21 cellular contexts compared by ENCODE assay signal in genomic region chr5:74567351-74567870, GRCh38.
DNase-seq lines count a peak whose midpoint lies in the region; ATAC-seq, FAIRE-seq and TF ChIP-seq lines count a peak whose summit lies in the region.
"Had no signal": no experiment of that assay in that cellular context is flagged by ENCODE, and none has a peak within 500 bp of the region (broad histone marks: within the 10 kb centered on the region; RNA-seq: fewer than 3 reads in every experiment).

No MANE protein-coding gene starts in this region.

- TF ChIP-seq CTCF in keratinocyte (optimal IDR thresholded peaks at IDR 0.05 in 1 of 3, IDR thresholded peaks at IDR 0.05 in 1 of 3, conservative IDR thresholded peaks at IDR 0.05 in 1 of 3; ENCODE audit: extremely low read depth in 1 of 3, insufficient read depth in 2 of 3, low read length in 3 of 3) (no peak), pancreas (IDR thresholded peaks at IDR 0.05) (no peak)

- H3K9ac ChIP-seq in keratinocyte (ENCODE audit: control insufficient read depth, extremely low read depth, insufficient read depth, low read length), result no peak overlapping the region

- no peaks in the 10 kb centered on the region for H3K79me2 ChIP-seq in keratinocyte (ENCODE audit: control insufficient read depth, insufficient read depth, low read length)

- H3K4me3 ChIP-seq in keratinocyte (ENCODE audit: control insufficient read depth in 2 of 3, extremely low read depth in 1 of 3, insufficient read depth in 2 of 3, low read depth in 1 of 3, low read length in 3 of 3), result no peak overlapping the region
- no peak overlapping the region for H3K4me3 ChIP-seq in pancreas
- H3K4me3 ChIP-seq: K562, thoracic aorta had no signal

- peak in 3 of 4 donors; percentile 56 to 60 (median 56) for ATAC-seq in pancreas
- no peak for ATAC-seq in GM21447 (IDR thresholded peaks at IDR 0.05; ENCODE audit: unreplicated experiment)
- ATAC-seq in GM18505 (IDR thresholded peaks at IDR 0.05; ENCODE audit: unreplicated experiment), result no peak
- ATAC-seq in GM18867 (IDR thresholded peaks at IDR 0.05; ENCODE audit: unreplicated experiment), result no peak
- ATAC-seq: activated naive CD4-positive, alpha-beta T cell treated with anti-CD3 and anti-CD28 coated beads, Interleukin-2, amount 50 U/mL, for 72 hours; activated T-helper 17 cell treated with anti-CD3 and anti-CD28 coated beads, Interleukin-2, amount 50 U/mL, for 72 hours; K562; sciatic nerve; stimulated activated naive CD8-positive, alpha-beta T cell treated with anti-CD3 and anti-CD28 coated beads, Interleukin-15, Interleukin-2, amounts not matched to agents 100 U/mL and 50 U/mL, for 24 hours had no signal

- no peaks in the 10 kb centered on the region for H4K20me1 ChIP-seq in keratinocyte (ENCODE audit: control insufficient read depth, extremely low read depth, insufficient read depth, low read length)

- H3K4me2 ChIP-seq in keratinocyte (ENCODE audit: control insufficient read depth, extremely low read depth, insufficient read depth, low read depth, low read length), result peak overlapping the region; percentile 7

- H3K27me3 ChIP-seq in keratinocyte (ENCODE audit: control insufficient read depth, extremely low read depth, insufficient read depth, low read length) (no peaks in the 10 kb centered on the region), pancreas (no peaks in the 10 kb centered on the region)

- H3K4me1 ChIP-seq in keratinocyte (ENCODE audit: control insufficient read depth, extremely low read depth, insufficient read depth, low read length) (no peaks in the 10 kb centered on the region), pancreas (no peaks in the 10 kb centered on the region)

- intact Hi-C loops in pancreas (cut with DNase I), result no loop called here

- no peak for TF ChIP-seq POLR2A in GM18505 (IDR thresholded peaks at IDR 0.05; ENCODE audit: borderline replicate concordance, extremely low read depth, insufficient read depth, insufficient read length)

- dilution Hi-C loops in keratinocyte (cut with MboI; ENCODE audit: extremely low pct_ligation_motif_present, low sequenced_read_pairs), result no loop called here

- no peak overlapping the region for H3K27ac ChIP-seq in keratinocyte (ENCODE audit: control insufficient read depth, insufficient read depth, low read length)
- peak overlapping the region in 2 of 4 donors; percentile 20 to 29 for H3K27ac ChIP-seq in pancreas
- H3K27ac ChIP-seq: thoracic aorta had no signal

- DNase-seq in DMS53 (lab: John Stamatoyannopoulos, UW), result peak; percentile 48
- DNase-seq in NCI-H1048 (lab: John Stamatoyannopoulos, UW), result peak; percentile 21
- DNase-seq in keratinocyte (ENCODE audit: low read depth, low spot score), result no peak
- DNase-seq in pancreas, result peak in 1 of 6 donors; percentile 13
- no peak for DNase-seq in COLO668 (lab: John Stamatoyannopoulos, UW; ENCODE audit: unreplicated experiment)
- DNase-seq: activated B cell treated with CpG ODN at 0.5 μM for 24 hours; anterior cingulate cortex; C1 segment of cervical spinal cord; caudate nucleus; NCI-H1694; NCI-H69; stimulated activated naive CD8-positive, alpha-beta T cell treated with anti-CD3 and anti-CD28 coated beads, Interleukin-15, Interleukin-2, amounts not matched to agents 100 U/mL and 50 U/mL, for 24 hours had no signal

- H2AFZ ChIP-seq in keratinocyte (ENCODE audit: control insufficient read depth, low read length), result peak overlapping the region; percentile 45

- H3K36me3 ChIP-seq in keratinocyte (ENCODE audit: control insufficient read depth in 2 of 2, extremely low read depth in 1 of 2, insufficient read depth in 2 of 2, low read length in 2 of 2) (no peaks in the 10 kb centered on the region), pancreas (no peaks in the 10 kb centered on the region)
- H3K36me3 ChIP-seq: thoracic aorta had no signal

- H3K9me1 ChIP-seq in keratinocyte (ENCODE audit: control insufficient read depth, extremely low read depth, insufficient read depth, low read length), result no peaks in the 10 kb centered on the region

- WGBS in pancreas, 2 donors, result 45 to 48% methylated on average over 3 of the region's 3 CpGs

- H3K9me3 ChIP-seq in keratinocyte (ENCODE audit: control insufficient read depth, low read depth, low read length) (no peaks in the 10 kb centered on the region), pancreas (no peaks in the 10 kb centered on the region)
- H3K9me3 ChIP-seq: thoracic aorta had no signal

- peak; percentile 44 for FAIRE-seq in keratinocyte (lab: Jason Lieb, UNC)
- FAIRE-seq in pancreas (lab: Jason Lieb, UNC), result no peak
- FAIRE-seq: D721Med, K562 had no signal

Comparison
In these comparisons a context has a peak if more than half of its experiments do, and no peak if none do; other contexts are left out.
1. DNase-seq: peak in DMS53 (single experiment) and NCI-H1048 (single experiment); none in keratinocyte (single experiment) and COLO668 (single experiment).
2. ATAC-seq: peak in pancreas (3 of 4); none in GM21447 (single experiment), GM18505 (single experiment) and GM18867 (single experiment).